In the genomic region with DNA sequence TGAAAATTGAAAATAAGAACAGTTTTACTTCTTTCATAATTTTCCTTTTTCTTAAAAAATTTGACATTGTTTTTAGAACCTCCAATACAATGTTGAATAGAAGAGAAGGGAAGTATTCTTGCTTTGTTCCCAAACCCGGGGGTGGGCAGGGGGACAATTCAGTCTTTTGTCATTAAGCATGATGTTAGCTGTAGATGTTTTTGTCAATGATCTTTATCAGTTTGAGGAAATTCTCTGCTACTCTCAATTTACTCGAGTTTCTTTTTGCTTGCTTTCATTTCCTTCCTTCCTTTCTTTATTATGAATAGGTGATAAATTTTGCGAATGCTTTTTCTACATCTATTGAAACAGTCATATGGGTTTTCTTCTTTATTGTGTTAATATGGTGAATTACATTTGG, we compare ENCODE assay signal across 29 cellular contexts.
"Had no signal": no experiment of that assay in that cellular context is flagged by ENCODE, and none has a peak within 500 bp of the region (broad histone marks: within the 10 kb centered on the region; RNA-seq: fewer than 3 reads in every experiment).

No MANE protein-coding gene starts in this region.

- H2AFZ ChIP-seq: neural progenitor cell, parathyroid adenoma had no signal

- H3K9me3 Mint-ChIP-seq: natural killer cell; stimulated activated effector memory CD8-positive, alpha-beta T cell treated with anti-CD3 and anti-CD28 coated beads, Interleukin-12 subunit alpha, Interleukin-12 subunit beta, amount 100 ng/mL, for 72 hours; stimulated activated naive B cell treated with anti-CD40 and anti-IgM and Interleukin-4, amounts not matched to agents 10 μg/mL and 1 μg/mL and 100 μg/mL, for 72 hours; stimulated activated naive CD8-positive, alpha-beta T cell treated with anti-CD3 and anti-CD28 coated beads, Interleukin-15, Interleukin-2, amounts not matched to agents 100 ng/mL and 50 ng/mL, for 24 hours had no signal

- DNase-seq: natural killer cell; occipital lobe; ovary; posterior cingulate gyrus; psoas muscle; right cardiac atrium; right lobe of liver; sigmoid colon; small intestine; stimulated activated CD4-positive, alpha-beta T cell treated with anti-CD3 and anti-CD28 coated beads, Interleukin-15, amount 100 ng/mL, for 24 hours; stimulated activated CD4-positive, alpha-beta T cell treated with anti-CD3 and anti-CD28 coated beads, Interleukin-2, amount 100 ng/mL, for 24 hours; stimulated activated CD4-positive, alpha-beta T cell treated with anti-CD3 and anti-CD28 coated beads, Interleukin-2, amount 100 ng/mL, for 48 hours; stimulated activated CD4-positive, alpha-beta T cell treated with anti-CD3 and anti-CD28 coated beads, Interleukin-4, amount 100 ng/mL, for 24 hours; stimulated activated naive B cell treated with anti-CD40 and anti-IgM and Interleukin-4, amounts not matched to agents 10 μg/mL and 1 μg/mL and 100 μg/mL, for 72 hours; stimulated activated naive CD4-positive, alpha-beta T cell treated with Interleukin-2 at 50 U/mL for 16 hours; stomach; testis; tibial artery; transverse colon; upper lobe of right lung; uterus had no signal

- H3K27ac ChIP-seq: neural progenitor cell, ovary, parathyroid adenoma, psoas muscle, right lobe of liver, sigmoid colon, stomach, suprapubic skin, testis, tibial artery, transverse colon, upper lobe of right lung, uterus had no signal

- H3K27ac Mint-ChIP-seq: natural killer cell; nephron; neural progenitor cell; progenitor cell of endocrine pancreas; stimulated activated effector memory CD8-positive, alpha-beta T cell treated with anti-CD3 and anti-CD28 coated beads, Interleukin-12 subunit alpha, Interleukin-12 subunit beta, amount 100 ng/mL, for 72 hours; stimulated activated naive B cell treated with anti-CD40 and anti-IgM and Interleukin-4, amounts not matched to agents 10 μg/mL and 1 μg/mL and 100 μg/mL, for 72 hours; stimulated activated naive CD8-positive, alpha-beta T cell treated with anti-CD3 and anti-CD28 coated beads, Interleukin-15, Interleukin-2, amounts not matched to agents 100 ng/mL and 50 ng/mL, for 24 hours; type B pancreatic cell had no signal

- FAIRE-seq: small intestine had no signal

- H3K36me3 ChIP-seq: neural progenitor cell, ovary, right lobe of liver, sigmoid colon, stomach, suprapubic skin, tibial artery, transverse colon, upper lobe of right lung, uterus had no signal

- H3K27me3 ChIP-seq: neural progenitor cell, ovary, right lobe of liver, sigmoid colon, stomach, suprapubic skin, testis, tibial artery, transverse colon, upper lobe of right lung, uterus had no signal

- H3K4me3 Mint-ChIP-seq: natural killer cell; nephron; neural progenitor cell; stimulated activated effector memory CD8-positive, alpha-beta T cell treated with anti-CD3 and anti-CD28 coated beads, Interleukin-12 subunit alpha, Interleukin-12 subunit beta, amount 100 ng/mL, for 72 hours; stimulated activated naive B cell treated with anti-CD40 and anti-IgM and Interleukin-4, amounts not matched to agents 10 μg/mL and 1 μg/mL and 100 μg/mL, for 72 hours; stimulated activated naive CD8-positive, alpha-beta T cell treated with anti-CD3 and anti-CD28 coated beads, Interleukin-15, Interleukin-2, amounts not matched to agents 100 ng/mL and 50 ng/mL, for 24 hours; type B pancreatic cell had no signal

- H3K4me1 ChIP-seq: neural progenitor cell, parathyroid adenoma, psoas muscle, sigmoid colon, testis, tibial artery, upper lobe of right lung, uterus had no signal

- H3K4me2 ChIP-seq: neural progenitor cell had no signal

- ATAC-seq: natural killer cell; psoas muscle; right cardiac atrium; right lobe of liver; stimulated activated effector memory CD8-positive, alpha-beta T cell treated with anti-CD3 and anti-CD28 coated beads, Interleukin-12 subunit alpha, Interleukin-12 subunit beta, amount 100 ng/mL, for 72 hours; stimulated activated naive B cell treated with anti-CD40 and anti-IgM and Interleukin-4, amounts not matched to agents 10 μg/mL and 1 μg/mL and 100 μg/mL, for 72 hours; upper lobe of right lung had no signal

- H3K9ac ChIP-seq: neural progenitor cell, parathyroid adenoma had no signal

- H3K4me1 Mint-ChIP-seq: natural killer cell; neural progenitor cell; stimulated activated effector memory CD8-positive, alpha-beta T cell treated with anti-CD3 and anti-CD28 coated beads, Interleukin-12 subunit alpha, Interleukin-12 subunit beta, amount 100 ng/mL, for 72 hours; stimulated activated naive B cell treated with anti-CD40 and anti-IgM and Interleukin-4, amounts not matched to agents 10 μg/mL and 1 μg/mL and 100 μg/mL, for 72 hours had no signal

- H3K79me2 ChIP-seq: parathyroid adenoma had no signal

- H3K27me3 Mint-ChIP-seq: progenitor cell of endocrine pancreas, type B pancreatic cell had no signal

- H3K36me3 Mint-ChIP-seq: natural killer cell; stimulated activated effector memory CD8-positive, alpha-beta T cell treated with anti-CD3 and anti-CD28 coated beads, Interleukin-12 subunit alpha, Interleukin-12 subunit beta, amount 100 ng/mL, for 72 hours; stimulated activated naive B cell treated with anti-CD40 and anti-IgM and Interleukin-4, amounts not matched to agents 10 μg/mL and 1 μg/mL and 100 μg/mL, for 72 hours; type B pancreatic cell had no signal

- H3K9me3 ChIP-seq: ovary, psoas muscle, right lobe of liver, sigmoid colon, stomach, suprapubic skin, testis, tibial artery, transverse colon, upper lobe of right lung, uterus had no signal

- H3K4me3 ChIP-seq: neural progenitor cell, ovary, psoas muscle, right lobe of liver, sigmoid colon, stomach, suprapubic skin, testis, tibial artery, transverse colon, upper lobe of right lung, uterus had no signal
